Comparison of ENCODE assay signal across 8 cellular contexts in the genomic region with DNA sequence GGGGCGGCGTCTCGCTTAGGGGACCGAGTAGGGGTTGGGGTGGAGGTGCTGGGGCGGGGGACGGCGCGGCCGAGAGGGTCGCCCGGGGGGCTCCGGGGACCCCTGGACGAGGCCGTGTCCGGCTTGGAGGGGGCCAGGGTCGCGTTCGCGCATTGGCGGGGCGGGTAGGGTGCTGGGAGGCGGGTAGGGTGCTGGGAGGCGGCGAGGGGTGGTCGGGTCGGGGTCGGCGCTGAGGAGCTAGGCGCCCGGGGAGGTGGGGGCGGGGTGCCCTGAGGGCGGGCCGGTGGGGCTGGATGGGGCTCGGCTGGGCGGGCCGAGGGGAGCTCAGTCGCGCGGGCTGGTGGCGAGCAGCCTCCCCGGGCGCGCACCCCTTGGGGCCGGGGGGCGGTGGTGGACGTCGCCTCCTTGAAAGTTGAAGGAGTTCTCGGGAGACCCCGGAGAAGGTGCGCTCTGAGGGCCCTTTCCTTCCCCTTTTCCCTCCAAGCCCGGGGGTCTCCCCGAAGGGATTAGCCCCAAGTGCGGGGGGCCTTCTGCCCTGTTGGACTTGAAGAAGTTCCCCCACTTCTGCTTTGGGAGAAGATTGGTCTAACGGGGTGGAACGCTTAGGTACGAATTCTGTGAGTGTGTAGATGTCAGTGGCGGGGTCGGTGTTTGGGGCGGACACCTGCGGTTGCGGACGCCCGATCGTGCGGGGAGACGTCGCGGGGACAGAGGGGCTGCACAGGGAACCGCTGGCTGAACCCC. TPM values are rescaled to one million over a fixed set of nuclear protein-coding genes. Genes with fewer than 3 reads are reported as not detected.
DNase-seq lines count a peak whose midpoint lies in the region; ATAC-seq and TF ChIP-seq lines count a peak whose summit lies in the region.

No MANE protein-coding gene starts in this region.

- TF ChIP-seq EP300 in gastroesophageal sphincter (IDR thresholded peaks at IDR 0.05): no peak

- H3K36me3 Mint-ChIP-seq in activated T-cell treated with anti-CD3 and anti-CD28 coated beads, Interleukin-2, amount 50 U/mL, for 4 hours (ENCODE audit: insufficient read depth): no peaks in the 10 kb centered on the region

- WGBS in gastroesophageal sphincter (ENCODE audit: low coverage in 1 of 2), 2 donors: 0% methylated on average over 1 to 13 of the region's 69 CpGs

- peaks cover 39% of the 10 kb centered on the region for H3K4me1 Mint-ChIP-seq in activated T-cell treated with anti-CD3 and anti-CD28 coated beads, Interleukin-2, amount 50 U/mL, for 4 hours (ENCODE audit: low read depth)

- H3K36me3 ChIP-seq in ES-I3 (ENCODE audit: insufficient read depth, low read length) (no peaks in the 10 kb centered on the region), Karpas-422 (ENCODE audit: insufficient read depth, low read length) (peaks cover 4% of the 10 kb centered on the region; the same call in 1 of the 2 replicates), gastroesophageal sphincter (no peaks in the 10 kb centered on the region), neuron (ENCODE audit: insufficient read depth, low read length) (no peaks in the 10 kb centered on the region)

- H3K27ac ChIP-seq in Karpas-422 (ENCODE audit: low read length) (peak overlapping the region; percentile 75), gastroesophageal sphincter (peak overlapping the region; percentile 94 to 98 (median 96))

- H3K27me3 ChIP-seq in Karpas-422 (ENCODE audit: low read length): no peaks in the 10 kb centered on the region
- H3K27me3 ChIP-seq in gastroesophageal sphincter: no peaks in the 10 kb centered on the region
- H3K27me3 ChIP-seq in neuron (ENCODE audit: insufficient read depth, low read length): peaks cover 10% of the 10 kb centered on the region

- H3K9me3 ChIP-seq in ES-I3 (ENCODE audit: control insufficient read depth, insufficient read depth, low read length): no peaks in the 10 kb centered on the region
- H3K9me3 ChIP-seq in Karpas-422 (ENCODE audit: low read length): no peaks in the 10 kb centered on the region
- H3K9me3 ChIP-seq in gastroesophageal sphincter: no peaks in the 10 kb centered on the region
- H3K9me3 ChIP-seq in neuron (ENCODE audit: low read length): no peaks in the 10 kb centered on the region

- H3K27me3 Mint-ChIP-seq in activated T-cell treated with anti-CD3 and anti-CD28 coated beads, Interleukin-2, amount 50 U/mL, for 4 hours (ENCODE audit: low read depth): no peaks in the 10 kb centered on the region

- peak overlapping the region; percentile 96 for H3K9ac ChIP-seq in ES-I3 (ENCODE audit: low read depth, low read length)
- peak overlapping the region; percentile 92 for H3K9ac ChIP-seq in Karpas-422 (ENCODE audit: low read length)

- H3K9me3 Mint-ChIP-seq in activated T-cell treated with anti-CD3 and anti-CD28 coated beads, Interleukin-2, amount 50 U/mL, for 4 hours: no peaks in the 10 kb centered on the region

- H2AFZ ChIP-seq in Karpas-422 (ENCODE audit: low read length): no peak overlapping the region
- H2AFZ ChIP-seq in neuron (ENCODE audit: low read depth, low read length): peak overlapping the region; percentile 95

- peaks cover 50% of the 10 kb centered on the region for H3K79me2 ChIP-seq in Karpas-422 (ENCODE audit: low read length)

- peak overlapping the region; percentile 81 for H3K4me2 ChIP-seq in Karpas-422 (ENCODE audit: low read depth, low read length, poor library complexity, severe bottlenecking)

- H3K4me3 Mint-ChIP-seq in activated T-cell treated with anti-CD3 and anti-CD28 coated beads, Interleukin-2, amount 50 U/mL, for 4 hours: peak overlapping the region; percentile 97

- TF ChIP-seq CTCF in gastroesophageal sphincter (IDR thresholded peaks at IDR 0.05): no peak

- no peaks in the 10 kb centered on the region for H3K9me2 ChIP-seq in Karpas-422 (replicated peaks; ENCODE audit: insufficient read depth, low read length)

- peak; percentile 12 to 15 for ATAC-seq in activated T-cell treated with anti-CD3 and anti-CD28 coated beads, Interleukin-2, amount 50 U/mL, for 4 hours
- ATAC-seq in gastroesophageal sphincter (no peak), GM21381 (IDR thresholded peaks at IDR 0.05; ENCODE audit: unreplicated experiment) (no peak)

- H3K4me3 ChIP-seq in Karpas-422 (ENCODE audit: low read length): peak overlapping the region; percentile 69
- H3K4me3 ChIP-seq in gastroesophageal sphincter: peak overlapping the region; percentile 75 to 87
- peak overlapping the region; percentile 86 for H3K4me3 ChIP-seq in neuron (ENCODE audit: low read length)

- H4K20me1 ChIP-seq in Karpas-422 (ENCODE audit: insufficient read depth, low read depth, low read length): peaks cover 21% of the 10 kb centered on the region

- DNase-seq in Karpas-422: peak; percentile 73
- peak; percentile 10 for DNase-seq in activated T-cell treated with anti-CD3 and anti-CD28 coated beads, Interleukin-2, amount 50 U/mL, for 4 hours
- no peak for DNase-seq in AG08395 (ENCODE audit: low spot score)
- no peak for DNase-seq in NCI-H2081 treated with DMSO at 0.1 percent for 48 hours (lab: John Stamatoyannopoulos, UW)

- no peak for TF ChIP-seq POLR2A in gastroesophageal sphincter (IDR thresholded peaks at IDR 0.05)

- H3K4me1 ChIP-seq in ES-I3 (ENCODE audit: insufficient read depth, low read length): peaks cover 19% of the 10 kb centered on the region
- H3K4me1 ChIP-seq in Karpas-422 (ENCODE audit: low read length): peaks cover 51% of the 10 kb centered on the region
- peaks cover 4 to 54% (median 12%) of the 10 kb centered on the region in 3 donors for H3K4me1 ChIP-seq in gastroesophageal sphincter
- peaks cover 27% of the 10 kb centered on the region for H3K4me1 ChIP-seq in neuron (ENCODE audit: insufficient read depth, low read length)

RNA-seq across cellular contexts. Expression of a gene that starts 0.5 kb away (rescaled TPM):
- total RNA-seq in Karpas-422 (2014; rRNA removed; shearing (Covaris generic); ENCODE audit: low replicate concordance): 98.2 and 144 TPM in 2 replicates
- total RNA-seq in activated T-cell treated with anti-CD3 and anti-CD28 coated beads, Interleukin-2, amount 50 U/mL, for 4 hours: 10 to 100 TPM; 19.8 to 24.0 (median 22.4) TPM
- total RNA-seq in gastroesophageal sphincter: 100 to 1,000 TPM in 2 of 4 donors, 10 to 100 TPM in 2; 68.8 to 133 (median 95.7) TPM

Comparison
In these comparisons a context has a peak if more than half of its experiments do, and no peak if none do; other contexts are left out.
1. DNase-seq: peak in Karpas-422 (single experiment) and activated T-cell treated with anti-CD3 and anti-CD28 coated beads, Interleukin-2, amount 50 U/mL, for 4 hours (single experiment); none in AG08395 (single experiment) and NCI-H2081 treated with DMSO at 0.1 percent for 48 hours (single experiment).
2. ATAC-seq: peak in activated T-cell treated with anti-CD3 and anti-CD28 coated beads, Interleukin-2, amount 50 U/mL, for 4 hours (2 of 2); none in gastroesophageal sphincter (single experiment) and GM21381 (single experiment).
3. Peak in every context shown above with its lines, with median percentiles within 50 percentile points of each other: H3K4me3 ChIP-seq.